ENCODE assay signal across 11 cellular contexts in the genomic region with DNA sequence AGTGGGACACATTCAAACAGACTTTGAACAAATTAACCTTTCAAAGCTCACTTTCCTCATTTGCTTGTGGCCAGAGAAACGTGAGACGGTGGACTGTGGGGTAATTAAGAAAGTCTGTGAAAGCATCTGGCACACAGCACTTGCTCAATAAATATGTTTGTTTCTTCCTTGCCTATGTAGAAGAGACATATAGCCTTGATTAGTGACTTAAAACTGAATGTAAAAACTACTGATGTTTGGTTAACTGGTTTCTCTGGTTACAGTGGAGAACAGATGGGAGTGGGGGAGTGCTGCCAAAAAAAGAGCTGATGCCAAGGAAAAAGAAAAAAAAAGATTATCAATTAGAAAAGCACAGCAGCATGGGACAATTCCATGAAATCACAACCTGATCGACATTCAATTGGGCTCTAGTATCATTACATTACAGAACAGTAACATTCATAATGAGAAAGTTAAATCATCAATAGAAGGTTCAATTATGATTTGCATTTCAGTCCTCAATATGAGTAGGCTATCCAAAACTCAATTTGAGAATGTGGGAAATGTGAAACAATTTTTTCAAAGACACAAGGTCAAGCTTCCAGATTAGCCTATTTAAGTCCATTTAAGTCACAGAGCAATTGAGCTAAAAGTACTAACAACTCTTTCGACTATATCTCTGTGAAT. TPM values are rescaled to one million over a fixed set of nuclear protein-coding genes. Genes with fewer than 3 reads are reported as not detected.
A peak's percentile ranks its signal among the peaks of the same experiment; 100 is the strongest.
DNase-seq lines count a peak whose midpoint lies in the region; ATAC-seq and TF ChIP-seq lines count a peak whose summit lies in the region.
"Had no signal": no experiment of that assay in that cellular context is flagged by ENCODE, and none has a peak within 500 bp of the region (broad histone marks: within the 10 kb centered on the region; RNA-seq: fewer than 3 reads in every experiment).

No MANE protein-coding gene starts in this region.

- peak overlapping the region; percentile 3; the same call in 1 of the 2 replicates for H3K4me2 ChIP-seq in KMS-11

- no peak overlapping the region for H3K9ac ChIP-seq in KMS-11

- peak; percentile 10 for DNase-seq in NCI-H82 (lab: John Stamatoyannopoulos, UW)
- DNase-seq in NCI-H82 treated with DMSO at 0.1 percent for 48 hours (lab: John Stamatoyannopoulos, UW; ENCODE audit: unreplicated experiment) = no peak
- DNase-seq in cerebellar cortex (ENCODE audit: low spot score) = peak; percentile 33
- DNase-seq in psoas muscle = no peak
- no peak for DNase-seq in stimulated activated CD4-positive, alpha-beta T cell treated with anti-CD3 and anti-CD28 coated beads, Interleukin-4, amount 100 ng/mL, for 24 hours
- no peak for DNase-seq in D341Med (ENCODE audit: low spot score)
- DNase-seq in hypothalamus (lab: John Stamatoyannopoulos, UW) = no peak
- DNase-seq: 8988T, kidney had no signal

- H3K4me1 ChIP-seq in KMS-11 (ENCODE audit: low read depth, poor library complexity, severe bottlenecking) = peaks cover 42% of the 10 kb centered on the region
- H3K4me1 ChIP-seq in psoas muscle = peaks cover 78% of the 10 kb centered on the region

- peaks cover 5% of the 10 kb centered on the region; the same call in 1 of the 2 replicates for H3K36me3 ChIP-seq in KMS-11 (ENCODE audit: insufficient read depth)
- H3K36me3 ChIP-seq in psoas muscle (ENCODE audit: insufficient read depth in 1 of 2, low read depth in 1 of 2) = no peaks in the 10 kb centered on the region

- intact Hi-C loops in psoas muscle (cut with DNase I) = loop anchor here in 1 of 2 donors (10.0 kb wide), 1 partner anchor 46 kb away; no protein-coding TSS in a partner anchor

- no peak for TF ChIP-seq CTCF in KMS-11 (conservative IDR thresholded peaks at IDR 0.05; ENCODE audit: low read depth, low read length)
- TF ChIP-seq CTCF in psoas muscle (IDR thresholded peaks at IDR 0.05) = no peak

- ATAC-seq in psoas muscle = no peak

- H3K27ac ChIP-seq in KMS-11 (0 out of 2 replicates have a peak overlapping the region, but pooled peaks have one; percentile 12), psoas muscle (peak overlapping the region; percentile 55)

- no peak overlapping the region for H2AFZ ChIP-seq in KMS-11 (ENCODE audit: low read depth)

- peaks cover 100% of the 10 kb centered on the region for H3K79me2 ChIP-seq in KMS-11 (ENCODE audit: insufficient read depth, low read depth)

- 20 to 38% (median 23%) methylated on average over 4 of the region's 4 CpGs for WGBS in psoas muscle, 3 donors

- H3K9me3 ChIP-seq in psoas muscle = no peaks in the 10 kb centered on the region

- H3K27me3 ChIP-seq in KMS-11 (ENCODE audit: insufficient read depth, low read depth) (no peaks in the 10 kb centered on the region), psoas muscle (ENCODE audit: insufficient read depth in 3 of 3, low read length in 2 of 3) (no peaks in the 10 kb centered on the region)
- H3K27me3 ChIP-seq: tibial nerve had no signal

- H3K4me3 ChIP-seq in KMS-11 (IDR thresholded peaks at IDR 0.05; ENCODE audit: insufficient read depth, low read depth, low read length) (no peak overlapping the region), psoas muscle (no peak overlapping the region)
- H3K4me3 ChIP-seq: tibial nerve had no signal

- peaks cover 62% of the 10 kb centered on the region for H4K20me1 ChIP-seq in KMS-11 (ENCODE audit: insufficient read depth)

RNA-seq across cellular contexts. Expression of gene CUL3, which starts 14.7 kb away (rescaled TPM):
- 100 to 1,000 TPM; 103 to 173 (median 126) TPM for total RNA-seq in psoas muscle
- polyA plus RNA-seq in psoas muscle = 100 to 1,000 TPM; 109 to 218 (median 128) TPM

Comparison
In these comparisons a context has a peak if more than half of its experiments do, and no peak if none do; other contexts are left out.
1. DNase-seq: peak in NCI-H82 (single experiment) and cerebellar cortex (single experiment); none in NCI-H82 treated with DMSO at 0.1 percent for 48 hours (single experiment), psoas muscle (0 of 2), stimulated activated CD4-positive, alpha-beta T cell treated with anti-CD3 and anti-CD28 coated beads, Interleukin-4, amount 100 ng/mL, for 24 hours (single experiment), D341Med (single experiment) and hypothalamus (0 of 51).